In genomic region chr10:74598891-74599566, GRCh38 we compare ENCODE assay signal across 13 cellular contexts.
DNase-seq lines count a peak whose midpoint lies in the region; ATAC-seq, FAIRE-seq and TF ChIP-seq lines count a peak whose summit lies in the region.
"Had no signal": no experiment of that assay in that cellular context is flagged by ENCODE, and none has a peak within 500 bp of the region (broad histone marks: within the 10 kb centered on the region; RNA-seq: fewer than 3 reads in every experiment).

No MANE protein-coding gene starts in this region.

- no peaks in the 10 kb centered on the region for H3K79me2 ChIP-seq in endothelial cell of umbilical vein (ENCODE audit: control insufficient read depth, insufficient read depth, low read length)

- peak; percentile 87 for ATAC-seq in GM18868 (IDR thresholded peaks at IDR 0.05; ENCODE audit: unreplicated experiment)
- peak; percentile 49 for ATAC-seq in HG03039 (IDR thresholded peaks at IDR 0.05; ENCODE audit: unreplicated experiment)
- ATAC-seq: mucosa of descending colon had no signal

- H3K27me3 ChIP-seq in endothelial cell of umbilical vein (ENCODE audit: control insufficient read depth in 2 of 2, insufficient read depth in 2 of 2, low read length in 2 of 2) (no peaks in the 10 kb centered on the region), skeletal muscle satellite cell (ENCODE audit: control insufficient read depth, insufficient read depth, low read length) (no peaks in the 10 kb centered on the region)
- H3K27me3 ChIP-seq: SJSA1 had no signal

- H3K4me2 ChIP-seq in endothelial cell of umbilical vein (ENCODE audit: insufficient read depth, low read length) (no peak overlapping the region), skeletal muscle satellite cell (ENCODE audit: low read length) (peak overlapping the region; percentile 17)

- no peaks in the 10 kb centered on the region for H3K4me1 ChIP-seq in endothelial cell of umbilical vein (ENCODE audit: control insufficient read depth, extremely low read depth, insufficient read depth, low read length)
- peaks cover 7% of the 10 kb centered on the region for H3K4me1 ChIP-seq in skeletal muscle satellite cell (ENCODE audit: control insufficient read depth, insufficient read depth, low read length)
- H3K4me1 ChIP-seq: SJSA1 had no signal

- H2AFZ ChIP-seq in endothelial cell of umbilical vein (ENCODE audit: low read depth, low read length) = no peak overlapping the region

- CTCF ChIA-PET in endothelial cell of umbilical vein (lab: Charles Lee) = interaction anchor here (1.0 kb wide), 2 partner anchors 9 to 23 kb away, joined by 3 read pairs; no protein-coding TSS in a partner anchor

- H3K36me3 ChIP-seq in endothelial cell of umbilical vein (ENCODE audit: control insufficient read depth in 2 of 2, extremely low read depth in 1 of 2, insufficient read depth in 2 of 2, low read length in 2 of 2) (no peaks in the 10 kb centered on the region), skeletal muscle satellite cell (ENCODE audit: insufficient read depth, low read length) (peaks cover 3% of the 10 kb centered on the region)
- H3K36me3 ChIP-seq: SJSA1 had no signal

- H4K20me1 ChIP-seq in endothelial cell of umbilical vein (replicated peaks; ENCODE audit: control insufficient read depth, extremely low read depth, insufficient read depth, low read length) = no peaks in the 10 kb centered on the region

- TF ChIP-seq POLR2A in endothelial cell of umbilical vein (IDR thresholded peaks at IDR 0.05; ENCODE audit: low read depth, low read length) = no peak

- no peaks in the 10 kb centered on the region for H3K9me3 ChIP-seq in endothelial cell of umbilical vein (replicated peaks; ENCODE audit: control insufficient read depth, insufficient read depth, low read length)
- H3K9me3 ChIP-seq in skeletal muscle satellite cell (replicated peaks; ENCODE audit: low read length) = no peaks in the 10 kb centered on the region
- H3K9me3 ChIP-seq: mucosa of descending colon, SJSA1 had no signal

- dilution Hi-C loops in endothelial cell of umbilical vein (cut with MboI; ENCODE audit: extremely low pct_ligation_motif_present, low sequenced_read_pairs) = no loop called here

- H3K4me3 ChIP-seq in endothelial cell of umbilical vein (replicated peaks in 1 of 3; ENCODE audit: insufficient read depth in 1 of 3, low read depth in 1 of 3, low read length in 3 of 3) (no peak overlapping the region), skeletal muscle satellite cell (ENCODE audit: low read length) (no peak overlapping the region)
- H3K4me3 ChIP-seq: mucosa of descending colon, SJSA1 had no signal

- H3K9ac ChIP-seq in endothelial cell of umbilical vein (replicated peaks; ENCODE audit: extremely low read depth, insufficient read depth, low read length) (no peak overlapping the region), skeletal muscle satellite cell (ENCODE audit: low read depth, low read length) (no peak overlapping the region)

- no peak for DNase-seq in endothelial cell of umbilical vein (ENCODE audit: low read depth, low spot score)
- no peak for DNase-seq in AML-193 (lab: John Stamatoyannopoulos, UW)
- no peak for DNase-seq in activated naive CD4-positive, alpha-beta T cell (lab: John Stamatoyannopoulos, UW)
- no peak for DNase-seq in NCI-H187 treated with DMSO at 0.1 percent for 48 hours (lab: John Stamatoyannopoulos, UW)
- DNase-seq in dedifferentiated amniotic fluid mesenchymal stem cell (ENCODE audit: extremely low spot score) = no peak
- DNase-seq: activated T-cell treated with anti-CD3 and anti-CD28 coated beads, Interleukin-2, amount 50 U/mL, for 48 hours; endodermal cell; mucosa of descending colon; NCI-H1105 had no signal

- POLR2A ChIA-PET in endothelial cell of umbilical vein (lab: Charles Lee) = no interaction called here

- H3K9me1 ChIP-seq in endothelial cell of umbilical vein (replicated peaks; ENCODE audit: control insufficient read depth, extremely low read depth, insufficient read depth, low read length) = no peaks in the 10 kb centered on the region

- no TSS peak for BruUV-seq in endothelial cell of umbilical vein (replicated peaks; lab: Mats Ljungman, UMichigan)

- intact Hi-C loops in endothelial cell of umbilical vein (cut with micrococcal nuclease) = no loop called here

- no peak overlapping the region for H3K27ac ChIP-seq in endothelial cell of umbilical vein (ENCODE audit: insufficient read depth, low read depth, low read length)
- H3K27ac ChIP-seq: SJSA1 had no signal

- TF ChIP-seq CTCF in endothelial cell of umbilical vein (IDR thresholded peaks at IDR 0.05; ENCODE audit: extremely low read depth in 1 of 2, insufficient read depth in 1 of 2, low read depth in 1 of 2, low read length in 2 of 2) = no peak

- peak; percentile 15 for FAIRE-seq in endothelial cell of umbilical vein (lab: Jason Lieb, UNC)

TF ChIP-seq in endothelial cell of umbilical vein, 7 proteins besides CTCF, POLR2A, EP300 and RAD21:
- TF ChIP-seq FOS (IDR thresholded peaks at IDR 0.05; ENCODE audit: borderline replicate concordance, insufficient read depth, low read length) = no peak
- TF ChIP-seq JUN (IDR thresholded peaks at IDR 0.05; ENCODE audit: borderline replicate concordance, insufficient read depth, insufficient read length, low read depth) = no peak
- TF ChIP-seq GATA2 (IDR thresholded peaks at IDR 0.05; ENCODE audit: insufficient read depth, insufficient read length, low read depth, low read length) = no peak
- TF ChIP-seq EZH2 (IDR thresholded peaks at IDR 0.05; ENCODE audit: borderline replicate concordance, low read depth, low read length, severe bottlenecking) = no peak
- no peak for TF ChIP-seq MAX (IDR thresholded peaks at IDR 0.05; ENCODE audit: insufficient read depth, insufficient read length)
- no peak for TF ChIP-seq MYC (IDR thresholded peaks at IDR 0.05; ENCODE audit: low read depth, low read length)
- no peak for TF ChIP-seq POLR2AphosphoS5 (IDR thresholded peaks at IDR 0.05; ENCODE audit: insufficient read depth, low read depth, low read length)
